In the genomic region with DNA sequence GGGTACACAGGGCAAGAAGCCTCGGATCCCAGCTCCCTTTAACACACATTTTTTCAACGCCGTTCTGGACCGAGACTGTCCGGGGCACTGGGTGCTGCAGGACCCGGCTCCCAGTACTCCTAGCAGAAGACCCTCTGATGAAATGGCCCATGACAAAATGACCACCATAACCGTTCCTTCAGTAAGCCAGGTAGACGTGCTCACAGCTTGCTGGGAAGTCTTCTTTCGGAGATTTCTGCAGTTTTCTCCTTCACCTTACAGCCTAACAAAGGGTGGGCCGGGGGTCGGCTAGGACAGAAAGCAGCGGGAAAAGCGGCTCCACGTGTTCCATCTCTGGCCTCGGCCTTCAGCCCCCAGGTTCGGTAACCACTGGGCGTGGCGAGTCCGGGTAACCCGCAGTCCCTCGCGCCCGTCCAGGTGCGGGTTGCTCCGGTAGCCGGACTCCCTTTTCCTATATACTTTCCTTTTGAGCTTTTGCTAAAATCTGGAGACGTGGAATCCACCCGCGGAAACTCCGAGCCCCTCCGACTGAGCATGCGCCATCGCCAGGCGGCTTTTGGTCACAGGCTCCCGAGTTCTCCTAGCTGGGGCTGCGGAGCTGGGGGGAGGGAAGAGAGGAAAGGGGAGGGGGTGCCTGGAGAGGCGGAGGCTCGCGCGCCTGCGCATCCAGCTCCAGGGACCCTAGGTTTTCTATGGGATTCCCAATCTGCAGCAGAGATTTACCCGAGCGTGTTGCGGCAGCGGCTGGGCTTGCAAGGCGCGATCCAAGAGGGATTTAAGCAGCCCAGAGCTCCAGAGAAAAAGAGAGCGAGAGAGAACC, we compare ENCODE assay signal across 8 cellular contexts. TPM values are rescaled to one million over a fixed set of nuclear protein-coding genes. Genes with fewer than 3 reads are reported as not detected.
A peak's percentile ranks its signal among the peaks of the same experiment; 100 is the strongest.
DNase-seq lines count a peak whose midpoint lies in the region; ATAC-seq, FAIRE-seq and TF ChIP-seq lines count a peak whose summit lies in the region.

TSS of gene VSNL1 (plus strand) at position 704 of the 820 bp plus-strand sequence. CDS start 51,379 bp downstream, outside the sequence.

- H3K9me2 ChIP-seq in GM23338 (ENCODE audit: insufficient read depth) (no peaks in the 10 kb centered on the region), OCI-LY7 (ENCODE audit: insufficient read depth, low read length) (no peaks in the 10 kb centered on the region)

- H2BK15ac ChIP-seq in H1 (ENCODE audit: low read length): 0 out of 2 replicates have a peak within 1 kb of the TSS, but pooled peaks have one; percentile 55

- peak in 1 of 2 experiments; percentile 37; a peak in 1 of 3 replicates for TF ChIP-seq POLR2A in H1 (IDR thresholded peaks at IDR 0.05; ENCODE audit: control extremely low read depth in 1 of 2, low read depth in 2 of 2, low read length in 2 of 2)

- peak within 1 kb of the TSS; percentile 93 for H3K18ac ChIP-seq in H1 (ENCODE audit: extremely low read depth, low read length)

- peak within 1 kb of the TSS; percentile 47 for H3K4ac ChIP-seq in H1 (replicated peaks; ENCODE audit: insufficient read length, low read depth, low read length)

- 2% methylated on average over 47 of the region's 48 CpGs; no CpG with 5 or more reads in 1 of the 2 experiments for WGBS in H1 (ENCODE audit: extremely low coverage in 1 of 2, insufficient coverage in 1 of 2, insufficient read length in 1 of 2, insufficient replicate concordance in 2 of 2, low coverage in 1 of 2, low lambda C conversion rate in 2 of 2, missing lambda C conversion rate in 1 of 2), 2 experiments

- peak within 1 kb of the TSS; percentile 85 for H3K56ac ChIP-seq in H1 (replicated peaks; ENCODE audit: insufficient read length, low read depth, low read length)

- peaks cover 13% of the 10 kb centered on the region for H3F3A ChIP-seq in GM23338 (replicated peaks; ENCODE audit: low read depth)

- H4K20me1 ChIP-seq in GM23338 (replicated peaks; ENCODE audit: insufficient read depth): no peaks in the 10 kb centered on the region
- H4K20me1 ChIP-seq in H1 (replicated peaks in 1 of 2; ENCODE audit: control insufficient read depth in 1 of 2, insufficient read depth in 2 of 2, low read length in 2 of 2): peaks cover 0 to 1% of the 10 kb centered on the region in 2 experiments
- H4K20me1 ChIP-seq in OCI-LY7 (ENCODE audit: insufficient read depth, low read length): no peaks in the 10 kb centered on the region

- peak within 1 kb of the TSS; percentile 3 for H2BK12ac ChIP-seq in H1 (ENCODE audit: low read depth, low read length)

- TF ChIP-seq EP300 in H1 (IDR thresholded peaks at IDR 0.05; ENCODE audit: borderline replicate concordance in 1 of 2, low read depth in 2 of 2, low read length in 2 of 2): peak in 1 of 2 experiments; percentile 43; a peak in 1 of 3 replicates

- H3K27ac ChIP-seq in GM23338 (ENCODE audit: low read depth) (peak within 1 kb of the TSS; percentile 93), H1 (ENCODE audit: low read depth, low read length) (peak within 1 kb of the TSS; percentile 87), lower lobe of right lung (peak within 1 kb of the TSS; percentile 32), thoracic aorta (no peak within 1 kb of the TSS), OCI-LY7 (ENCODE audit: low read depth, low read length, poor library complexity, severe bottlenecking) (no peak within 1 kb of the TSS)

- peaks cover 13% of the 10 kb centered on the region for H3K27me3 ChIP-seq in GM23338 (ENCODE audit: insufficient read depth)
- peaks cover 0 to 5% (median 0%) of the 10 kb centered on the region in 4 experiments; a peak in 1 of 7 replicates for H3K27me3 ChIP-seq in H1 (replicated peaks in 1 of 4; ENCODE audit: control insufficient read depth in 3 of 4, extremely low read depth in 1 of 4, insufficient read depth in 3 of 4, low read length in 3 of 4)
- peaks cover 65% of the 10 kb centered on the region for H3K27me3 ChIP-seq in lower lobe of right lung (ENCODE audit: low read depth)
- no peaks in the 10 kb centered on the region for H3K27me3 ChIP-seq in thoracic aorta (replicated peaks; ENCODE audit: insufficient read depth)

- no peak within 1 kb of the TSS for H3K23ac ChIP-seq in H1 (ENCODE audit: insufficient read length)

- peak within 1 kb of the TSS; percentile 21; the same call in 1 of the 2 replicates for H2BK20ac ChIP-seq in H1 (ENCODE audit: low read length)

- H3K27ac Mint-ChIP-seq in GM23338: peak within 1 kb of the TSS; percentile 97

- H3K14ac ChIP-seq in H1 (ENCODE audit: insufficient read length): no peak within 1 kb of the TSS

- H3K4me2 ChIP-seq in GM23338 (peak within 1 kb of the TSS; percentile 82), H1 (ENCODE audit: insufficient read depth in 1 of 2, low read depth in 2 of 2, low read length in 2 of 2) (peak within 1 kb of the TSS; percentile 92 to 99), OCI-LY7 (ENCODE audit: low read length) (no peak within 1 kb of the TSS)

- peak within 1 kb of the TSS; percentile 75 for H2BK5ac ChIP-seq in H1 (ENCODE audit: low read depth, low read length)

- H4K8ac ChIP-seq in H1 (ENCODE audit: extremely low read depth, insufficient read depth, low read length): peak within 1 kb of the TSS; percentile 97

- DNase-seq in GM23338 (ENCODE audit: low spot score) (peak; percentile 96), NCI-H526 (lab: John Stamatoyannopoulos, UW) (peak; percentile 94 to 97), H1 (ENCODE audit: low read depth in 1 of 2, low spot score in 2 of 2) (peak; percentile 89 to 94), lower lobe of right lung (peak; percentile 71), thoracic aorta (ENCODE audit: low spot score) (peak; percentile 5), RCC 7860 (ENCODE audit: low spot score) (no peak), OCI-LY7 (ENCODE audit: low spot score) (no peak)
- DNase-seq in central memory CD4-positive, alpha-beta T cell: no peak

- peak within 1 kb of the TSS; percentile 56 for H2BK120ac ChIP-seq in H1 (replicated peaks; ENCODE audit: low read depth, low read length)

- peak within 1 kb of the TSS; percentile 69 for H4K91ac ChIP-seq in H1 (replicated peaks; ENCODE audit: insufficient read length, low read length)

- peak within 1 kb of the TSS; percentile 93 for H3K4me3 Mint-ChIP-seq in GM23338

- intact Hi-C loops in lower lobe of right lung (cut with DNase I): no loop called here
- intact Hi-C loops in OCI-LY7 (cut with micrococcal nuclease; ENCODE audit: unreplicated experiment): no loop called here

- CTCF ChIA-PET in H1 (lab: Charles Lee; ENCODE audit: partially characterized antibody) (interaction anchor here (0.6 to 2.6 kb wide), 7 partner anchors 12 to 767 kb away, joined by 3 to 9 read pairs (median 3); no protein-coding TSS in a partner anchor), OCI-LY7 (lab: Charles Lee; ENCODE audit: unreplicated experiment) (interaction anchor here (1.0 kb wide), 1 partner anchor 15 kb away, joined by 3 read pairs; no protein-coding TSS in a partner anchor)

- FAIRE-seq in H1 (lab: Jason Lieb, UNC): peak; percentile 76
- no peak for FAIRE-seq in RCC 7860 (lab: Jason Lieb, UNC)

- peaks cover 32% of the 10 kb centered on the region for H3K4me1 Mint-ChIP-seq in GM23338

- ATAC-seq in GM23338 (peak; percentile 63), lower lobe of right lung (peak; percentile 76 to 82), thoracic aorta (ENCODE audit: insufficient number of reproducible peaks, low FRiP score, low read depth) (no peak)

- peak within 1 kb of the TSS; percentile 63 for H4K5ac ChIP-seq in H1 (ENCODE audit: insufficient read length, low read depth, low read length)

- no TSS peak for BruUV-seq in OCI-LY7 (replicated peaks; lab: Mats Ljungman, UMichigan)

- 0 out of 4 replicates have a peak, but pooled peaks of 1 of the 2 experiments have one; percentile 6 for TF ChIP-seq CTCF in GM23338 (conservative IDR thresholded peaks at IDR 0.05; ENCODE audit: low read depth in 2 of 2)
- no peak; a peak in 1 of 4 replicates for TF ChIP-seq CTCF in H1 (IDR thresholded peaks at IDR 0.05; ENCODE audit: control extremely low read depth in 1 of 3, insufficient read depth in 1 of 3, low read depth in 1 of 3, low read length in 3 of 3)
- no peak for TF ChIP-seq CTCF in lower lobe of right lung (IDR thresholded peaks at IDR 0.05)
- TF ChIP-seq CTCF in thoracic aorta (IDR thresholded peaks at IDR 0.05): no peak
- no peak for TF ChIP-seq CTCF in OCI-LY7 (conservative IDR thresholded peaks at IDR 0.05; ENCODE audit: low read length)

- TF ChIP-seq RAD21 in H1 (IDR thresholded peaks at IDR 0.05 in 1 of 2, conservative IDR thresholded peaks at IDR 0.05 in 1 of 2; ENCODE audit: low read depth in 2 of 2, low read length in 2 of 2): peak in 1 of 2 experiments; percentile 4; a peak in 1 of 4 replicates

- H3K9me3 ChIP-seq in H1 (ENCODE audit: insufficient read depth in 2 of 2, low read depth in 1 of 2, low read length in 1 of 2) (no peaks in the 10 kb centered on the region), lower lobe of right lung (no peaks in the 10 kb centered on the region), thoracic aorta (no peaks in the 10 kb centered on the region), OCI-LY7 (ENCODE audit: low read length) (no peaks in the 10 kb centered on the region)

- H3K36me3 ChIP-seq in GM23338 (ENCODE audit: insufficient read depth): no peaks in the 10 kb centered on the region
- no peaks in the 10 kb centered on the region for H3K36me3 ChIP-seq in H1 (ENCODE audit: control insufficient read depth in 2 of 4, insufficient read depth in 4 of 4, low read length in 3 of 4)
- H3K36me3 ChIP-seq in lower lobe of right lung: no peaks in the 10 kb centered on the region
- H3K36me3 ChIP-seq in thoracic aorta: no peaks in the 10 kb centered on the region
- no peaks in the 10 kb centered on the region for H3K36me3 ChIP-seq in OCI-LY7 (ENCODE audit: insufficient read depth, low read length)

- POLR2A ChIA-PET in H1 (lab: Charles Lee; ENCODE audit: partially characterized antibody) (interaction anchor here (0.7 to 3.7 kb wide), 13 partner anchors 8 to 214 kb away, joined by 3 to 22 read pairs (median 6); partner anchors contain the start of genes GEN1, RAD51AP2 and SMC6), OCI-LY7 (lab: Charles Lee) (no interaction called here)

- H2AK5ac ChIP-seq in H1 (ENCODE audit: low read depth, low read length): no peak within 1 kb of the TSS

- H3K27me3 Mint-ChIP-seq in GM23338 (ENCODE audit: insufficient read depth, low read depth, poor library complexity): peaks cover 16% of the 10 kb centered on the region

- peaks cover 28% of the 10 kb centered on the region for H3K4me1 ChIP-seq in GM23338 (ENCODE audit: insufficient read depth)
- peaks cover 6 to 15% (median 9%) of the 10 kb centered on the region in 4 experiments; a peak in 4 of 7 replicates for H3K4me1 ChIP-seq in H1 (replicated peaks in 1 of 4; ENCODE audit: control insufficient read depth in 3 of 4, insufficient read depth in 4 of 4, low read length in 3 of 4)
- peaks cover 5% of the 10 kb centered on the region for H3K4me1 ChIP-seq in lower lobe of right lung
- peaks cover 0 to 27% of the 10 kb centered on the region in 2 donors for H3K4me1 ChIP-seq in thoracic aorta (ENCODE audit: control insufficient read depth in 1 of 2, low read depth in 2 of 2)
- no peaks in the 10 kb centered on the region for H3K4me1 ChIP-seq in OCI-LY7 (ENCODE audit: insufficient read depth, low read length, poor library complexity, severe bottlenecking)

- H3K23me2 ChIP-seq in H1 (ENCODE audit: low read depth, low read length): peaks cover 26% of the 10 kb centered on the region

- H2AFZ ChIP-seq in GM23338: no peak within 1 kb of the TSS
- H2AFZ ChIP-seq in H1 (ENCODE audit: low read length): peak within 1 kb of the TSS; percentile 87
- no peak within 1 kb of the TSS for H2AFZ ChIP-seq in OCI-LY7 (ENCODE audit: low read length)

- peaks cover 33% of the 10 kb centered on the region for H3K79me2 ChIP-seq in GM23338 (replicated peaks; ENCODE audit: insufficient read depth)
- H3K79me2 ChIP-seq in H1 (ENCODE audit: control insufficient read depth in 1 of 2, insufficient read depth in 2 of 2, low read length in 2 of 2): peaks cover 16 to 25% of the 10 kb centered on the region in 2 experiments
- H3K79me2 ChIP-seq in OCI-LY7 (ENCODE audit: insufficient read depth, low read depth, low read length): no peaks in the 10 kb centered on the region

- peak within 1 kb of the TSS; percentile 82 for H3K4me3 ChIP-seq in GM23338
- H3K4me3 ChIP-seq in H1 (ENCODE audit: extremely low read depth in 1 of 4, insufficient read depth in 2 of 4, low read depth in 3 of 4, low read length in 4 of 4): peak within 1 kb of the TSS; percentile 74 to 97 (median 93)
- peak within 1 kb of the TSS; percentile 56 for H3K4me3 ChIP-seq in lower lobe of right lung
- H3K4me3 ChIP-seq in thoracic aorta: peak within 1 kb of the TSS; percentile 70
- H3K4me3 ChIP-seq in OCI-LY7 (ENCODE audit: low read depth, low read length, poor library complexity, severe bottlenecking): no peak within 1 kb of the TSS

- H3K9ac ChIP-seq in H1 (replicated peaks in 1 of 4; ENCODE audit: extremely low read depth in 1 of 4, low read depth in 3 of 4, low read length in 3 of 4): peak within 1 kb of the TSS; percentile 71 to 94 (median 90)

- no peaks in the 10 kb centered on the region; the same call in 2 of the 3 replicates for H3K9me3 Mint-ChIP-seq in GM23338

- H3K36me3 Mint-ChIP-seq in GM23338 (ENCODE audit: low read depth): no peaks in the 10 kb centered on the region

- no peaks in the 10 kb centered on the region; the same call in 1 of the 2 replicates for H3K79me1 ChIP-seq in H1 (ENCODE audit: low read depth, low read length)

RNA-seq across cellular contexts. Expression of gene VSNL1, which starts in this region (rescaled TPM):
- 95.6 and 102 TPM in 2 replicates for total RNA-seq in GM23338 (2014; rRNA removed; shearing (Covaris generic))
- 87.4 and 112 TPM in 2 replicates for polyA plus RNA-seq in GM23338 (2016; fragmentation: Nextera tagmentation; extraction: Ambion mirVana)
- 108 and 113 TPM in 2 replicates for total RNA-seq in H1 (2021; fragmentation: NEBNext Ultra II Directional; extraction: Animal tissue kit (Norgen Biotek cat#: 25700))
- polyA plus RNA-seq in H1 (2011; rRNA removed): 34.7 and 49.4 TPM in 2 replicates
- 64.8 TPM for polyA plus RNA-seq in H1 (2011; cell fraction: cytosol; rRNA removed)
- polyA plus RNA-seq in H1 (2011; cell fraction: nucleus; rRNA removed): 21.7 TPM
- polyA plus RNA-seq in H1 (2012, experiment 1 of 2): 58.5 to 87.6 TPM (median 65.6 TPM) in 4 replicates
- 7.3 TPM for polyA plus RNA-seq in H1 (2012, experiment 2 of 2)
- 107 TPM for polyA plus RNA-seq in H1 (2013, experiment 1 of 2)
- polyA plus RNA-seq in H1 (2013, experiment 2 of 2): 113 TPM
- polyA minus RNA-seq in H1 (2011; rRNA and poly(A)+ RNA removed): 72.6 and 73.2 TPM in 2 replicates
- polyA minus RNA-seq in H1 (2011; cell fraction: cytosol; rRNA and poly(A)+ RNA removed): 37.1 TPM
- polyA minus RNA-seq in H1 (2011; cell fraction: nucleus; rRNA and poly(A)+ RNA removed): 42.7 TPM
- total RNA-seq in lower lobe of right lung: 1.6 TPM
- total RNA-seq in thoracic aorta: not detected
- total RNA-seq in OCI-LY7 (2014; rRNA removed; shearing (Covaris generic)): not detected in 2 replicates
- total RNA-seq in OCI-LY7 (2022): not detected in 2 replicates

Comparison
In these comparisons a context has a peak if more than half of its experiments do, and no peak if none do; other contexts are left out.
1. RNA of gene VSNL1 (total RNA-seq): 108 to 113 TPM in H1 and 95.6 to 102 TPM in GM23338; 1.6 TPM in lower lobe of right lung (single experiment), not detected in thoracic aorta and not detected in OCI-LY7; every median in the first group is over 10 times any median in the second.
2. Peak in DNase-seq and H3K4me3 ChIP-seq in thoracic aorta; RNA of the gene not detected or under 1 TPM.
3. DNase-seq: peak in GM23338 (single experiment), NCI-H526 (2 of 2), H1 (2 of 2) and lower lobe of right lung (single experiment); none in central memory CD4-positive, alpha-beta T cell (single experiment), RCC 7860 (single experiment) and OCI-LY7 (single experiment).
4. H3K27ac ChIP-seq: peak in GM23338 (single experiment), H1 (single experiment) and lower lobe of right lung (single experiment); none in thoracic aorta (0 of 2) and OCI-LY7 (single experiment).